Comparison of ENCODE assay signal across 1 cellular context in genomic region chr19:4140237-4140711, GRCh38.
TF ChIP-seq lines count a peak whose summit lies in the region.

No MANE protein-coding gene starts in this region.

TF ChIP-seq in GM23338, 12 proteins besides CTCF, POLR2A, EP300 and RAD21:
- TF ChIP-seq REST (IDR thresholded peaks at IDR 0.05; ENCODE audit: unreplicated experiment) = no peak
- no peak for TF ChIP-seq ZNF114 (CRISPR knock-in tag; IDR thresholded peaks at IDR 0.05)
- TF ChIP-seq POLR2AphosphoS5 (IDR thresholded peaks at IDR 0.05; ENCODE audit: low read depth) = no peak
- no peak for TF ChIP-seq NANOG (IDR thresholded peaks at IDR 0.05; ENCODE audit: borderline replicate concordance)
- no peak for TF ChIP-seq EZH2 (IDR thresholded peaks at IDR 0.05; ENCODE audit: low read depth, unreplicated experiment)
- no peak for TF ChIP-seq ZNF331 (CRISPR knock-in tag; IDR thresholded peaks at IDR 0.05; ENCODE audit: low read depth)
- TF ChIP-seq, protein P1, sequence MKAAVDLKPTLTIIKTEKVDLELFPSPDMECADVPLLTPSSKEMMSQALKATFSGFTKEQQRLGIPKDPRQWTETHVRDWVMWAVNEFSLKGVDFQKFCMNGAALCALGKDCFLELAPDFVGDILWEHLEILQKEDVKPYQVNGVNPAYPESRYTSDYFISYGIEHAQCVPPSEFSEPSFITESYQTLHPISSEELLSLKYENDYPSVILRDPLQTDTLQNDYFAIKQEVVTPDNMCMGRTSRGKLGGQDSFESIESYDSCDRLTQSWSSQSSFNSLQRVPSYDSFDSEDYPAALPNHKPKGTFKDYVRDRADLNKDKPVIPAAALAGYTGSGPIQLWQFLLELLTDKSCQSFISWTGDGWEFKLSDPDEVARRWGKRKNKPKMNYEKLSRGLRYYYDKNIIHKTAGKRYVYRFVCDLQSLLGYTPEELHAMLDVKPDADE (IDR thresholded peaks at IDR 0.05) = no peak
- no peak for TF ChIP-seq JUNB (IDR thresholded peaks at IDR 0.05; ENCODE audit: unreplicated experiment)
- no peak for TF ChIP-seq ZNF462 (CRISPR knock-in tag; IDR thresholded peaks at IDR 0.05)
- no peak for TF ChIP-seq EZH2phosphoT487 (IDR thresholded peaks at IDR 0.05; ENCODE audit: unreplicated experiment)
- no peak for TF ChIP-seq STAT1 (IDR thresholded peaks at IDR 0.05; ENCODE audit: unreplicated experiment)
- TF ChIP-seq CREB1 (CRISPR knock-in tag; IDR thresholded peaks at IDR 0.05; ENCODE audit: low read depth) = no peak
